Comparison of ENCODE assay signal across 16 cellular contexts in genomic region chr1:13733705-13734104, GRCh38. TPM values are rescaled to one million over a fixed set of nuclear protein-coding genes. Genes with fewer than 3 reads are reported as not detected.
DNase-seq lines count a peak whose midpoint lies in the region; ATAC-seq, FAIRE-seq and TF ChIP-seq lines count a peak whose summit lies in the region.
"Had no signal": no experiment of that assay in that cellular context is flagged by ENCODE, and none has a peak within 500 bp of the region (broad histone marks: within the 10 kb centered on the region; RNA-seq: fewer than 3 reads in every experiment).

No MANE protein-coding gene starts in this region.

- H3K36me3 Mint-ChIP-seq in activated CD4-positive, alpha-beta T cell treated with anti-CD3 and anti-CD28 coated beads for 36 hours (ENCODE audit: low read depth): peaks cover 19% of the 10 kb centered on the region

- H3F3A ChIP-seq in Loucy (ENCODE audit: low read depth): peaks cover 18% of the 10 kb centered on the region

- no peak for ATAC-seq in activated CD4-positive, alpha-beta T cell treated with anti-CD3 and anti-CD28 coated beads for 36 hours
- ATAC-seq in GM12878 (no peak), GM18505 (IDR thresholded peaks at IDR 0.05; ENCODE audit: unreplicated experiment) (no peak), GM21447 (IDR thresholded peaks at IDR 0.05; ENCODE audit: unreplicated experiment) (no peak)

- H3K4me2 ChIP-seq in Loucy (ENCODE audit: low read depth, low read length, poor library complexity, severe bottlenecking): peak overlapping the region; percentile 83
- H3K4me2 ChIP-seq in GM12878 (ENCODE audit: control insufficient read depth, insufficient read depth): peak overlapping the region; percentile 86
- peak overlapping the region; percentile 7 for H3K4me2 ChIP-seq in osteoblast (ENCODE audit: insufficient read depth, low read length)

- H2AFZ ChIP-seq in Loucy (ENCODE audit: low read length) (no peak overlapping the region), GM12878 (ENCODE audit: control insufficient read depth, low read depth, low read length) (no peak overlapping the region), osteoblast (ENCODE audit: low read length) (no peak overlapping the region)

- peaks cover 74% of the 10 kb centered on the region for H3K4me1 Mint-ChIP-seq in activated CD4-positive, alpha-beta T cell treated with anti-CD3 and anti-CD28 coated beads for 36 hours

- H3K4me3 Mint-ChIP-seq in activated CD4-positive, alpha-beta T cell treated with anti-CD3 and anti-CD28 coated beads for 36 hours: no peak overlapping the region
- H3K4me3 Mint-ChIP-seq: dendritic cell treated with granulocyte-macrophage colony-stimulating factor and Interleukin-4, amounts not matched to agents 40 ng/mL and 50 ng/mL, for 4 days had no signal

- H3K36me3 ChIP-seq in Loucy (ENCODE audit: insufficient read depth, low read length): peaks cover 3% of the 10 kb centered on the region; the same call in 1 of the 2 replicates
- peaks cover 0 to 4% of the 10 kb centered on the region in 2 experiments; a peak in 1 of 4 replicates for H3K36me3 ChIP-seq in GM12878 (ENCODE audit: control insufficient read depth in 2 of 2, insufficient read depth in 2 of 2, low read length in 1 of 2)
- no peaks in the 10 kb centered on the region for H3K36me3 ChIP-seq in osteoblast (ENCODE audit: insufficient read depth, low read length)
- H3K36me3 ChIP-seq: suprapubic skin had no signal

- no peak for FAIRE-seq in GM12878 (lab: Jason Lieb, UNC)
- FAIRE-seq: small intestine had no signal

- H3K27me3 Mint-ChIP-seq in activated CD4-positive, alpha-beta T cell treated with anti-CD3 and anti-CD28 coated beads for 36 hours: no peaks in the 10 kb centered on the region
- H3K27me3 Mint-ChIP-seq: dendritic cell treated with granulocyte-macrophage colony-stimulating factor and Interleukin-4, amounts not matched to agents 40 ng/mL and 50 ng/mL, for 4 days had no signal

- CTCF ChIA-PET in activated CD4-positive, alpha-beta T cell treated with anti-CD3 and anti-CD28 coated beads for 36 hours (lab: Charles Lee): interaction anchor here (0.7 kb wide), 1 partner anchor 29 kb away, joined by 3 read pairs; no protein-coding TSS in a partner anchor
- CTCF ChIA-PET in GM12878 (lab: Yijun Ruan, JAX): interaction anchor here (1.0 to 11.2 kb wide), 6 partner anchors 8 to 68 kb away, joined by 3 to 212 read pairs (median 6); no protein-coding TSS in a partner anchor

- no peaks in the 10 kb centered on the region for H3K9me2 ChIP-seq in Loucy (replicated peaks; ENCODE audit: low read depth, low read length)

- in situ Hi-C loops in GM12878 (cut with MboI): loop anchor here (25.0 kb wide), 1 partner anchor 1571 kb away; the partner anchor contains the start of gene TNFRSF1B

- peak overlapping the region; percentile 72 for H3K9ac ChIP-seq in Loucy (ENCODE audit: low read depth, low read length, poor library complexity, severe bottlenecking)
- H3K9ac ChIP-seq in GM12878 (ENCODE audit: control insufficient read depth, insufficient read depth, low read length): no peak overlapping the region

- TF ChIP-seq POLR2A in GM12878 (IDR thresholded peaks at IDR 0.05; ENCODE audit: low read depth, low read length) (no peak), GM18505 (IDR thresholded peaks at IDR 0.05; ENCODE audit: borderline replicate concordance, extremely low read depth, insufficient read depth, insufficient read length) (no peak)

- H3K4me1 ChIP-seq in Loucy (ENCODE audit: insufficient read depth, low read length, poor library complexity, severe bottlenecking) (peaks cover 82% of the 10 kb centered on the region), GM12878 (ENCODE audit: control insufficient read depth, insufficient read depth, low read length) (peaks cover 38% of the 10 kb centered on the region), osteoblast (ENCODE audit: insufficient read depth, low read length) (peaks cover 13% of the 10 kb centered on the region)

- H3K27me3 ChIP-seq in Loucy (ENCODE audit: insufficient read depth, low read length, poor library complexity, severe bottlenecking): no peaks in the 10 kb centered on the region
- no peaks in the 10 kb centered on the region for H3K27me3 ChIP-seq in GM12878 (replicated peaks in 1 of 2; ENCODE audit: control insufficient read depth in 2 of 2, insufficient read depth in 2 of 2, low read length in 1 of 2)
- no peaks in the 10 kb centered on the region for H3K27me3 ChIP-seq in osteoblast (ENCODE audit: insufficient read depth, low read length)
- H3K27me3 ChIP-seq: suprapubic skin had no signal

- H3K4me3 ChIP-seq in Loucy (ENCODE audit: low read length, poor library complexity, severe bottlenecking) (peak overlapping the region; percentile 72), GM12878 (no peak overlapping the region), osteoblast (ENCODE audit: insufficient read depth, low read length) (no peak overlapping the region)
- H3K4me3 ChIP-seq: lung, suprapubic skin had no signal

- H4K20me1 ChIP-seq in Loucy (ENCODE audit: insufficient read depth, low read length, poor library complexity, severe bottlenecking): no peaks in the 10 kb centered on the region
- no peaks in the 10 kb centered on the region for H4K20me1 ChIP-seq in GM12878 (ENCODE audit: control insufficient read depth, insufficient read depth)
- no peaks in the 10 kb centered on the region for H4K20me1 ChIP-seq in osteoblast (ENCODE audit: insufficient read depth, low read length)

- no peak for DNase-seq in activated CD4-positive, alpha-beta T cell treated with anti-CD3 and anti-CD28 coated beads for 36 hours
- DNase-seq in activated CD4-positive, alpha-beta T cell treated with anti-CD3 and anti-CD28 coated beads for 1 hour: no peak
- no peak for DNase-seq in GM12878 (ENCODE audit: low read depth, low spot score)
- no peak for DNase-seq in osteoblast (ENCODE audit: insufficient read length, low spot score, missing footprints)
- no peak for DNase-seq in caudate nucleus (lab: John Stamatoyannopoulos, UW)
- DNase-seq: activated CD8-positive, alpha-beta memory T cell treated with anti-CD3 and anti-CD28 coated beads for 24 hours; NCI-H2029 treated with DMSO at 0.1 percent for 48 hours; NCI-H748 treated with DMSO at 0.1 percent for 48 hours; small intestine; T1000 had no signal

- H3K27ac ChIP-seq in GM12878 (ENCODE audit: control insufficient read depth, insufficient read depth) (peak overlapping the region; percentile 98), osteoblast (ENCODE audit: low read depth, low read length) (no peak overlapping the region), caudate nucleus (ENCODE audit: low read depth, low read length) (no peak overlapping the region)
- H3K27ac ChIP-seq: suprapubic skin had no signal

- SMC1A ChIA-PET in GM12878 (lab: Charles Lee; ENCODE audit: uncharacterized antibody, unreplicated experiment): interaction anchor here (0.9 to 18.4 kb wide), 7 partner anchors 10 to 68 kb away, joined by 3 to 425 read pairs (median 8); no protein-coding TSS in a partner anchor

- POLR2A ChIA-PET in activated CD4-positive, alpha-beta T cell treated with anti-CD3 and anti-CD28 coated beads for 36 hours (lab: Charles Lee): no interaction called here
- POLR2A ChIA-PET in GM12878 (lab: Charles Lee): interaction anchor here (2.5 to 2.8 kb wide), 3 partner anchors 14 to 33 kb away, joined by 9 to 11 read pairs (median 10); no protein-coding TSS in a partner anchor

- RAD21 ChIA-PET in GM12878 (lab: Charles Lee; ENCODE audit: unreplicated experiment): interaction anchor here (1.2 to 21.9 kb wide), 4 partner anchors 15 to 91 kb away, joined by 3 to 367 read pairs (median 16); no protein-coding TSS in a partner anchor

- TF ChIP-seq CTCF in Loucy (conservative IDR thresholded peaks at IDR 0.05; ENCODE audit: low read length) (no peak), GM12878 (IDR thresholded peaks at IDR 0.05 in 2 of 3, conservative IDR thresholded peaks at IDR 0.05 in 1 of 3; ENCODE audit: control insufficient read depth in 2 of 3, extremely low read depth in 1 of 3, insufficient read depth in 1 of 3, low read depth in 3 of 3, low read length in 3 of 3) (no peak), osteoblast (IDR thresholded peaks at IDR 0.05; ENCODE audit: extremely low read depth, low read depth, low read length) (no peak)

- no TSS peak for BruUV-seq in GM12878 (replicated peaks; lab: Mats Ljungman, UMichigan)

- WGBS in GM12878 (ENCODE audit: insufficient coverage, insufficient replicate concordance, low lambda C conversion rate, missing lambda C conversion rate): 83% methylated on average over 1 of the region's 1 CpG

- intact Hi-C loops in activated CD4-positive, alpha-beta T cell treated with anti-CD3 and anti-CD28 coated beads for 36 hours (cut with DNase I, micrococcal nuclease): loop anchor here in 1 of 2 experiments (10.0 kb wide), 1 partner anchor 1791 kb away; the partner anchor contains the start of genes CASP9 and DNAJC16
- intact Hi-C loops in GM12878 (cut with micrococcal nuclease; ENCODE audit: unreplicated experiment): no loop called here

- H3K9me3 Mint-ChIP-seq in activated CD4-positive, alpha-beta T cell treated with anti-CD3 and anti-CD28 coated beads for 36 hours (ENCODE audit: low read depth): no peaks in the 10 kb centered on the region
- H3K9me3 Mint-ChIP-seq: dendritic cell treated with granulocyte-macrophage colony-stimulating factor and Interleukin-4, amounts not matched to agents 40 ng/mL and 50 ng/mL, for 4 days had no signal

- H3K27ac Mint-ChIP-seq in activated CD4-positive, alpha-beta T cell treated with anti-CD3 and anti-CD28 coated beads for 36 hours: peak overlapping the region; percentile 85
- H3K27ac Mint-ChIP-seq: dendritic cell treated with granulocyte-macrophage colony-stimulating factor and Interleukin-4, amounts not matched to agents 40 ng/mL and 50 ng/mL, for 4 days had no signal

- H3K79me2 ChIP-seq in Loucy (ENCODE audit: insufficient read depth, low read length): peaks cover 52% of the 10 kb centered on the region
- H3K79me2 ChIP-seq in GM12878 (ENCODE audit: control insufficient read depth, insufficient read depth, low read length): peaks cover 51% of the 10 kb centered on the region
- H3K79me2 ChIP-seq in osteoblast (ENCODE audit: insufficient read depth, low read length): no peaks in the 10 kb centered on the region

- no peak for TF ChIP-seq RAD21 in GM12878 (IDR thresholded peaks at IDR 0.05; ENCODE audit: insufficient read depth, low read depth, low read length)

- H3K9me3 ChIP-seq in Loucy (ENCODE audit: insufficient read depth, low read depth, low read length) (no peaks in the 10 kb centered on the region), GM12878 (replicated peaks; ENCODE audit: control insufficient read depth, insufficient read depth, low read length) (no peaks in the 10 kb centered on the region), osteoblast (ENCODE audit: low read depth, low read length) (no peaks in the 10 kb centered on the region)
- H3K9me3 ChIP-seq: suprapubic skin had no signal

- TF ChIP-seq EP300 in GM12878 (IDR thresholded peaks at IDR 0.05; ENCODE audit: borderline replicate concordance in 1 of 2, control insufficient read depth in 1 of 2, low read depth in 2 of 2, low read length in 2 of 2): no peak

RNA-seq across cellular contexts. Expression of gene PRDM2, which starts 33.7 kb away (rescaled TPM):
- 10 to 100 TPM; 36.2 to 46.7 TPM for total RNA-seq in activated CD4-positive, alpha-beta T cell treated with anti-CD3 and anti-CD28 coated beads for 36 hours
- 168 and 185 TPM in 2 replicates for total RNA-seq in GM12878 (2013; cell fraction: nucleolus; rRNA removed)
- total RNA-seq in GM12878 (2014; rRNA removed) (13.1 and 14.2 TPM in 2 replicates), GM12878 (2014; rRNA removed; fragmentation: Illumina TruSeq; extraction: Trizol) (21.7 and 24.3 TPM in 2 replicates), GM12878 (2021) (45.1 and 56.5 TPM in 2 replicates), osteoblast (12.7 and 17.4 TPM in 2 replicates)
- 22.8 TPM for polyA plus RNA-seq in GM12878 (2011; ENCODE audit: low read depth)
- polyA plus RNA-seq in GM12878 (2011; rRNA removed) (26.1 and 26.3 TPM in 2 replicates), GM12878 (2014; fragmentation: Illumina TruSeq; extraction: Trizol) (36.1 and 40.1 TPM in 2 replicates), GM12878 (2014; fragmentation: Nextera tagmentation; extraction: Ambion mirVana) (1 to 10 TPM; 8.4 to 8.6 TPM), GM12878 (2014; rRNA removed) (25.8 and 30.8 TPM in 2 replicates), GM12878 (2016; fragmentation: Nextera tagmentation; extraction: Ambion mirVana) (10 to 100 TPM; 19.0 to 25.2 TPM)
- 15.5 and 17.1 TPM in 2 replicates for polyA plus RNA-seq in GM12878 (2011; cell fraction: cytosol; rRNA removed)
- polyA plus RNA-seq in GM12878 (2011; cell fraction: nucleus; rRNA removed): 30.2 and 33.6 TPM in 2 replicates
- polyA plus RNA-seq in GM12878 (2012): 29.8 and 30.5 TPM in 2 replicates
- polyA minus RNA-seq in GM12878 (2011; rRNA and poly(A)+ RNA removed): 30.3 and 31.2 TPM in 2 replicates
- polyA minus RNA-seq in GM12878 (2011; cell fraction: cytosol; rRNA and poly(A)+ RNA removed): 18.5 and 19.5 TPM in 2 replicates
- 22.7 and 56.5 TPM in 2 replicates for polyA minus RNA-seq in GM12878 (2011; cell fraction: nucleus; rRNA and poly(A)+ RNA removed)

Comparison
In these comparisons a context has a peak if more than half of its experiments do, and no peak if none do; other contexts are left out.
1. H3K4me2 ChIP-seq: peak in every context shown above with its lines; median percentile 86 in GM12878; 83 in Loucy; 7 in osteoblast.